In genomic region chr12:29405561-29405960, GRCh38 we compare ENCODE assay signal across 3 cellular contexts.
TF ChIP-seq lines count a peak whose summit lies in the region.

No MANE protein-coding gene starts in this region.

TF ChIP-seq in HepG2, 621 proteins besides CTCF, POLR2A, EP300 and RAD21:
- TF ChIP-seq ATF7 (IDR thresholded peaks at IDR 0.05) (peak; percentile 59), ATF7 (CRISPR knock-in tag; IDR thresholded peaks at IDR 0.05) (no peak), ZNF513 (CRISPR knock-in tag; conservative IDR thresholded peaks at IDR 0.05) (no peak), ZIK1 (CRISPR knock-in tag; IDR thresholded peaks at IDR 0.05; ENCODE audit: borderline replicate concordance, low read depth) (no peak), CEBPB (IDR thresholded peaks at IDR 0.05; ENCODE audit: borderline replicate concordance, low read depth, low read length) (peak; percentile 48), CHD2 (IDR thresholded peaks at IDR 0.05; ENCODE audit: low read depth, low read length) (no peak)

TF ChIP-seq in IMR-90, 13 proteins besides CTCF, POLR2A, EP300 and RAD21:
- TF ChIP-seq BHLHE40 (IDR thresholded peaks at IDR 0.05; ENCODE audit: low read depth, low read length): no peak
- TF ChIP-seq CEBPB (IDR thresholded peaks at IDR 0.05; ENCODE audit: low read depth, low read length): peak; percentile 58

TF ChIP-seq in K562, 482 proteins besides CTCF, POLR2A, EP300 and RAD21:
- peak; percentile 45; the same call in 1 of the 2 replicates for TF ChIP-seq CEBPB (tag; IDR thresholded peaks at IDR 0.05)
- TF ChIP-seq CXXC5 (CRISPR knock-in tag; IDR thresholded peaks at IDR 0.05): no peak
- TF ChIP-seq RFX1 (IDR thresholded peaks at IDR 0.05): no peak
- TF ChIP-seq L3MBTL2 (IDR thresholded peaks at IDR 0.05): no peak
- TF ChIP-seq XRCC5 (IDR thresholded peaks at IDR 0.05; ENCODE audit: low read depth, low read length): no peak
- TF ChIP-seq ZNF79 (CRISPR knock-in tag; IDR thresholded peaks at IDR 0.05; ENCODE audit: low read depth): no peak
- no peak for TF ChIP-seq CEBPG (CRISPR knock-in tag; IDR thresholded peaks at IDR 0.05)
- TF ChIP-seq CEBPG (tag; conservative IDR thresholded peaks at IDR 0.05 in 1 of 2, IDR thresholded peaks at IDR 0.05 in 1 of 2): peak; percentile 47 to 83; a peak in 3 of 4 replicates
- TF ChIP-seq ZNF644 (tag; IDR thresholded peaks at IDR 0.05; ENCODE audit: low read depth): no peak
- TF ChIP-seq MYNN (IDR thresholded peaks at IDR 0.05): no peak
- TF ChIP-seq MYNN (CRISPR knock-in tag; IDR thresholded peaks at IDR 0.05): no peak
- no peak for TF ChIP-seq SMARCA4 (IDR thresholded peaks at IDR 0.05)
- TF ChIP-seq ZNF592 (IDR thresholded peaks at IDR 0.05): no peak
- no peak for TF ChIP-seq E4F1 (CRISPR knock-in tag; IDR thresholded peaks at IDR 0.05; ENCODE audit: borderline replicate concordance)
- no peak for TF ChIP-seq MTA2 (IDR thresholded peaks at IDR 0.05; ENCODE audit: low read depth)
- TF ChIP-seq ZNF57 (CRISPR knock-in tag; IDR thresholded peaks at IDR 0.05): no peak
- TF ChIP-seq HMGXB4 (CRISPR knock-in tag; IDR thresholded peaks at IDR 0.05): no peak
- TF ChIP-seq ATF3 (IDR thresholded peaks at IDR 0.05): peak; percentile 85
- TF ChIP-seq ATF3 (CRISPR knock-in tag; conservative IDR thresholded peaks at IDR 0.05): no peak
